Comparison of ENCODE assay signal across 15 cellular contexts in genomic region chr3:186220365-186220764, GRCh38.
DNase-seq lines count a peak whose midpoint lies in the region; ATAC-seq and TF ChIP-seq lines count a peak whose summit lies in the region.
"Had no signal": no experiment of that assay in that cellular context is flagged by ENCODE, and none has a peak within 500 bp of the region (broad histone marks: within the 10 kb centered on the region; RNA-seq: fewer than 3 reads in every experiment).

No MANE protein-coding gene starts in this region.

- H3K4me3 ChIP-seq in GM23338: no peak overlapping the region
- H3K4me3 ChIP-seq in adrenal gland: no peak overlapping the region
- H3K4me3 ChIP-seq in mesendoderm (ENCODE audit: low read length): no peak overlapping the region
- H3K4me3 ChIP-seq: heart right ventricle, thoracic aorta had no signal

- H3K4me3 Mint-ChIP-seq in GM23338: no peak overlapping the region
- H3K4me3 Mint-ChIP-seq in stimulated activated memory B cell treated with anti-CD40 and anti-IgM and Interleukin-4, amounts not matched to agents 10 μg/mL and 1 μg/mL and 100 μg/mL, for 72 hours: no peak overlapping the region
- H3K4me3 Mint-ChIP-seq: activated naive CD8-positive, alpha-beta T cell had no signal

- no peak overlapping the region for H3K4ac ChIP-seq in mesendoderm (ENCODE audit: low read depth, low read length)

- H3K4me1 ChIP-seq in GM23338 (ENCODE audit: insufficient read depth) (no peaks in the 10 kb centered on the region), adrenal gland (replicated peaks in 1 of 2) (peaks cover 25 to 30% of the 10 kb centered on the region in 2 donors), mesendoderm (ENCODE audit: control insufficient read depth, low read depth, low read length) (no peaks in the 10 kb centered on the region)

- no peak overlapping the region for H4K5ac ChIP-seq in mesendoderm (ENCODE audit: low read length)

- H3K18ac ChIP-seq in mesendoderm (ENCODE audit: low read length): no peak overlapping the region

- no peak overlapping the region for H3K9ac ChIP-seq in mesendoderm (ENCODE audit: low read length)

- H3K9me2 ChIP-seq in GM23338 (ENCODE audit: insufficient read depth): no peaks in the 10 kb centered on the region

- H3K27me3 ChIP-seq in GM23338 (ENCODE audit: insufficient read depth): no peaks in the 10 kb centered on the region
- H3K27me3 ChIP-seq in adrenal gland: no peaks in the 10 kb centered on the region
- H3K27me3 ChIP-seq in mesendoderm (ENCODE audit: insufficient read depth, low read length, poor library complexity): no peaks in the 10 kb centered on the region

- H2AFZ ChIP-seq in GM23338: peak overlapping the region; percentile 69

- no peak overlapping the region for H4K8ac ChIP-seq in mesendoderm (ENCODE audit: low read depth, low read length)

- H3K27ac Mint-ChIP-seq in GM23338: no peak overlapping the region
- H3K27ac Mint-ChIP-seq in stimulated activated memory B cell treated with anti-CD40 and anti-IgM and Interleukin-4, amounts not matched to agents 10 μg/mL and 1 μg/mL and 100 μg/mL, for 72 hours: no peak overlapping the region
- H3K27ac Mint-ChIP-seq: activated naive CD8-positive, alpha-beta T cell had no signal

- no peak overlapping the region for H2BK5ac ChIP-seq in mesendoderm (ENCODE audit: low read length)

- H3K23ac ChIP-seq in mesendoderm (ENCODE audit: low read length): no peak overlapping the region

- H3K36me3 ChIP-seq in GM23338 (ENCODE audit: insufficient read depth) (no peaks in the 10 kb centered on the region), adrenal gland (replicated peaks in 1 of 2) (no peaks in the 10 kb centered on the region), mesendoderm (ENCODE audit: control insufficient read depth, insufficient read depth, low read length) (no peaks in the 10 kb centered on the region)
- H3K36me3 ChIP-seq: heart right ventricle, thoracic aorta had no signal

- H2BK15ac ChIP-seq in mesendoderm (replicated peaks; ENCODE audit: low read depth): no peak overlapping the region

- H3K56ac ChIP-seq in mesendoderm (ENCODE audit: low read length): no peak overlapping the region

- TF ChIP-seq POLR2A in adrenal gland (IDR thresholded peaks at IDR 0.05): no peak

- no peaks in the 10 kb centered on the region for H3K36me3 Mint-ChIP-seq in GM23338 (ENCODE audit: low read depth)
- peaks cover 17% of the 10 kb centered on the region for H3K36me3 Mint-ChIP-seq in stimulated activated memory B cell treated with anti-CD40 and anti-IgM and Interleukin-4, amounts not matched to agents 10 μg/mL and 1 μg/mL and 100 μg/mL, for 72 hours
- H3K36me3 Mint-ChIP-seq: activated naive CD8-positive, alpha-beta T cell had no signal

- H3K79me1 ChIP-seq in mesendoderm (ENCODE audit: low read length): no peaks in the 10 kb centered on the region

- peak; percentile 77 for DNase-seq in Daoy (ENCODE audit: low read depth)
- DNase-seq in GM23338 (ENCODE audit: low spot score): no peak
- peak; percentile 44 to 70 (median 56) for DNase-seq in adrenal gland
- DNase-seq in mesendoderm: peak; percentile 65
- no peak for DNase-seq in OCI-M2 (lab: John Stamatoyannopoulos, UW; ENCODE audit: unreplicated experiment)
- DNase-seq: cerebellar nuclear complex, GF-D8, heart right ventricle, kidney glomerular epithelial cell, MV-4-11, NCI-H2107 had no signal

- ATAC-seq in GM23338: no peak
- no peak for ATAC-seq in HG02588 (IDR thresholded peaks at IDR 0.05; ENCODE audit: unreplicated experiment)
- no peak for ATAC-seq in stimulated activated memory B cell treated with anti-CD40 and anti-IgM and Interleukin-4, amounts not matched to agents 10 μg/mL and 1 μg/mL and 100 μg/mL, for 72 hours

- no peaks in the 10 kb centered on the region for H3F3A ChIP-seq in GM23338 (replicated peaks; ENCODE audit: low read depth)

- H3K9me3 Mint-ChIP-seq in GM23338: no peaks in the 10 kb centered on the region
- H3K9me3 Mint-ChIP-seq in stimulated activated memory B cell treated with anti-CD40 and anti-IgM and Interleukin-4, amounts not matched to agents 10 μg/mL and 1 μg/mL and 100 μg/mL, for 72 hours: no peaks in the 10 kb centered on the region

- no peaks in the 10 kb centered on the region for H3K79me2 ChIP-seq in GM23338 (replicated peaks; ENCODE audit: insufficient read depth)
- H3K79me2 ChIP-seq in mesendoderm (ENCODE audit: control insufficient read depth, insufficient read depth, low read length): no peaks in the 10 kb centered on the region

- H3K27me3 Mint-ChIP-seq in GM23338 (ENCODE audit: insufficient read depth, low read depth, poor library complexity): peaks cover 6% of the 10 kb centered on the region
- no peaks in the 10 kb centered on the region for H3K27me3 Mint-ChIP-seq in stimulated activated memory B cell treated with anti-CD40 and anti-IgM and Interleukin-4, amounts not matched to agents 10 μg/mL and 1 μg/mL and 100 μg/mL, for 72 hours
- H3K27me3 Mint-ChIP-seq: activated naive CD8-positive, alpha-beta T cell had no signal

- no peaks in the 10 kb centered on the region for H4K20me1 ChIP-seq in GM23338 (replicated peaks; ENCODE audit: insufficient read depth)

- H2BK120ac ChIP-seq in mesendoderm (ENCODE audit: low read depth, low read length): no peak overlapping the region

- no peak overlapping the region for H2AK5ac ChIP-seq in mesendoderm (ENCODE audit: low read length)

- H3K4me1 Mint-ChIP-seq in GM23338: peaks cover 25% of the 10 kb centered on the region
- H3K4me1 Mint-ChIP-seq in stimulated activated memory B cell treated with anti-CD40 and anti-IgM and Interleukin-4, amounts not matched to agents 10 μg/mL and 1 μg/mL and 100 μg/mL, for 72 hours: peaks cover 7% of the 10 kb centered on the region

- no peak overlapping the region for H3K4me2 ChIP-seq in GM23338
- H3K4me2 ChIP-seq in mesendoderm (ENCODE audit: low read length): no peak overlapping the region

- 64 to 81% (median 73%) methylated on average over 5 to 6 of the region's 6 CpGs for WGBS in adrenal gland, 4 donors
- no CpG with 5 or more reads among the region's 6 CpGs for WGBS in mesendoderm (ENCODE audit: extremely low coverage, insufficient coverage, low lambda C conversion rate)

- TF ChIP-seq CTCF in GM23338 (conservative IDR thresholded peaks at IDR 0.05; ENCODE audit: low read depth in 2 of 2) (no peak), adrenal gland (IDR thresholded peaks at IDR 0.05) (no peak)

- H3K9me3 ChIP-seq in adrenal gland (replicated peaks in 1 of 3): no peaks in the 10 kb centered on the region
- H3K9me3 ChIP-seq: heart right ventricle, thoracic aorta had no signal

- H3K27ac ChIP-seq in GM23338 (ENCODE audit: low read depth) (no peak overlapping the region), adrenal gland (peak overlapping the region; percentile 9 to 88 (median 82)), mesendoderm (ENCODE audit: low read depth, low read length) (no peak overlapping the region)

- intact Hi-C loops in adrenal gland (cut with DNase I): no loop called here

TF ChIP-seq in GM23338, 12 proteins besides CTCF, POLR2A, EP300 and RAD21 (continues in another document):
- TF ChIP-seq NANOG (IDR thresholded peaks at IDR 0.05; ENCODE audit: borderline replicate concordance): no peak

Comparison
In these comparisons a context has a peak if more than half of its experiments do, and no peak if none do; other contexts are left out.
1. DNase-seq: peak in Daoy (single experiment), adrenal gland (7 of 7) and mesendoderm (single experiment); none in GM23338 (single experiment) and OCI-M2 (single experiment).
2. H3K27ac ChIP-seq: peak in adrenal gland (5 of 5); none in GM23338 (single experiment) and mesendoderm (single experiment).